8 cellular contexts compared by ENCODE assay signal in genomic region chr17:55295411-55296170, GRCh38. TPM values are rescaled to one million over a fixed set of nuclear protein-coding genes. Genes with fewer than 3 reads are reported as not detected.
DNase-seq lines count a peak whose midpoint lies in the region; ATAC-seq and TF ChIP-seq lines count a peak whose summit lies in the region.

No MANE protein-coding gene starts in this region.

- H3K36me3 Mint-ChIP-seq in HFFc6 (ENCODE audit: low read depth) = no peaks in the 10 kb centered on the region

- H3K27ac ChIP-seq in iPS DF 6.9 (ENCODE audit: low read length) = no peak overlapping the region

- peaks cover 19% of the 10 kb centered on the region for H3K27me3 Mint-ChIP-seq in HFFc6 (ENCODE audit: insufficient read depth)

- ATAC-seq in GM18858 (IDR thresholded peaks at IDR 0.05; ENCODE audit: unreplicated experiment) = no peak

- DNase-seq in HFFc6 (peak; percentile 17), NAMALWA (ENCODE audit: low spot score) (peak; percentile 75), T-helper 22 cell (ENCODE audit: low read depth) (peak; percentile 15), astrocyte of the spinal cord (ENCODE audit: low read depth, low spot score) (peak; percentile 48), iPS DF 6.9 (ENCODE audit: low read depth, low spot score) (peak; percentile 74)
- peak; percentile 22 to 35 for DNase-seq in stimulated activated CD4-positive, alpha-beta T cell treated with anti-CD3 and anti-CD28 coated beads, Interleukin-1b, Interleukin-23, amount 100 ng/mL, for 1 hour (ENCODE audit: low read depth in 2 of 2)

- no CpG with 5 or more reads among the region's 10 CpGs for WGBS in iPS DF 6.9 (ENCODE audit: insufficient coverage, insufficient read length)

- no peaks in the 10 kb centered on the region for H3K4me1 ChIP-seq in iPS DF 6.9 (ENCODE audit: control insufficient read depth, insufficient read depth, low read length)

- H3K9me3 Mint-ChIP-seq in HFFc6 = no peaks in the 10 kb centered on the region

- H3K4me3 ChIP-seq in astrocyte of the spinal cord (ENCODE audit: low read depth, low read length) (no peak overlapping the region), iPS DF 6.9 (ENCODE audit: low read length) (no peak overlapping the region)

- H3K36me3 ChIP-seq in iPS DF 6.9 (ENCODE audit: control insufficient read depth, insufficient read depth, low read length) = no peaks in the 10 kb centered on the region

- TF ChIP-seq CTCF in GM12872 (IDR thresholded peaks at IDR 0.05; ENCODE audit: insufficient read depth, low read depth, low read length) (peak; percentile 89), HFFc6 (IDR thresholded peaks at IDR 0.05) (peak; percentile 90), astrocyte of the spinal cord (IDR thresholded peaks at IDR 0.05; ENCODE audit: low read depth, low read length) (peak; percentile 86)

- in situ Hi-C loops in astrocyte of the spinal cord (cut with HindIII; ENCODE audit: low sequenced_read_pairs) = no loop called here

- H3K9me3 ChIP-seq in iPS DF 6.9 (ENCODE audit: control insufficient read depth, insufficient read depth, low read length) = no peaks in the 10 kb centered on the region

- H3K4me1 Mint-ChIP-seq in HFFc6 (ENCODE audit: low read depth) = no peaks in the 10 kb centered on the region

- no peaks in the 10 kb centered on the region for H3K27me3 ChIP-seq in iPS DF 6.9 (ENCODE audit: control insufficient read depth, insufficient read depth, low read length)

- no peak overlapping the region for H3K27ac Mint-ChIP-seq in HFFc6

- no peak overlapping the region for H3K4me3 Mint-ChIP-seq in HFFc6

RNA-seq across cellular contexts. Expression of gene HLF, which starts 30.8 kb away (rescaled TPM):
- not detected for total RNA-seq in HFFc6 (2021; fragmentation: NEBNext Ultra II Directional; extraction: Animal tissue kit (Norgen Biotek cat#: 25700))

Comparison
In these comparisons a context has a peak if more than half of its experiments do, and no peak if none do; other contexts are left out.
1. DNase-seq: peak in every context shown above with its lines; median percentile 75 in NAMALWA; 74 in iPS DF 6.9; 48 in astrocyte of the spinal cord; 28 in stimulated activated CD4-positive, alpha-beta T cell treated with anti-CD3 and anti-CD28 coated beads, Interleukin-1b, Interleukin-23, amount 100 ng/mL, for 1 hour; 17 in HFFc6; 15 in T-helper 22 cell.